ENCODE assay signal across 8 cellular contexts in genomic region chr1:67429528-67430357, GRCh38. TPM values are rescaled to one million over a fixed set of nuclear protein-coding genes. Genes with fewer than 3 reads are reported as not detected.
A peak's percentile ranks its signal among the peaks of the same experiment; 100 is the strongest.
DNase-seq lines count a peak whose midpoint lies in the region; ATAC-seq and TF ChIP-seq lines count a peak whose summit lies in the region.

No MANE protein-coding gene starts in this region.

- H3K36me3 ChIP-seq in liver (ENCODE audit: control insufficient read depth in 4 of 4, insufficient read depth in 3 of 4, low read depth in 1 of 4, low read length in 3 of 4) = peaks cover 2 to 11% (median 9%) of the 10 kb centered on the region in 4 donors

- DNase-seq in NCI-H748 (lab: John Stamatoyannopoulos, UW; ENCODE audit: unreplicated experiment) = peak; percentile 65
- DNase-seq in NCI-H748 treated with DMSO at 0.1 percent for 48 hours (lab: John Stamatoyannopoulos, UW) = no peak
- peak; percentile 8 to 21 (median 13) for DNase-seq in T-helper 17 cell
- DNase-seq in central memory CD4-positive, alpha-beta T cell = peak; percentile 10
- DNase-seq in stimulated activated CD4-positive, alpha-beta T cell treated with anti-CD3 and anti-CD28 coated beads, Interleukin-4, amount 100 ng/mL, for 1 hour = peak; percentile 42
- no peak for DNase-seq in NCI-H2196 treated with DMSO at 0.1 percent for 48 hours (lab: John Stamatoyannopoulos, UW; ENCODE audit: unreplicated experiment)

- peak overlapping the region; percentile 100 for H3K4me3 Mint-ChIP-seq in T-helper 17 cell

- peaks cover 40% of the 10 kb centered on the region for H3K4me1 Mint-ChIP-seq in T-helper 17 cell

- TF ChIP-seq CTCF in liver (IDR thresholded peaks at IDR 0.05; ENCODE audit: low read depth, low read length, missing input control) = no peak

- H3K36me3 Mint-ChIP-seq in T-helper 17 cell (ENCODE audit: low read depth) = peaks cover 16% of the 10 kb centered on the region

- H3K27me3 Mint-ChIP-seq in T-helper 17 cell = no peaks in the 10 kb centered on the region

- H3K27ac ChIP-seq in liver (ENCODE audit: low read depth in 1 of 2, low read length in 2 of 2) = peak overlapping the region; percentile 95 to 98

- peak overlapping the region; percentile 79 to 99 (median 91) for H3K4me3 ChIP-seq in liver (ENCODE audit: low read depth in 1 of 3, low read length in 3 of 3)

- H3K27me3 ChIP-seq in liver (ENCODE audit: control insufficient read depth in 4 of 4, insufficient read depth in 4 of 4, low read length in 3 of 4) = no peaks in the 10 kb centered on the region

- WGBS in liver = under 1% methylated on average over 69 of the region's 69 CpGs

- no peaks in the 10 kb centered on the region for H3K9me3 ChIP-seq in T-helper 17 cell (ENCODE audit: control insufficient read depth, low read length, poor library complexity, severe bottlenecking)
- H3K9me3 ChIP-seq in liver (ENCODE audit: control insufficient read depth in 4 of 4, low read length in 3 of 4) = no peaks in the 10 kb centered on the region

- no peak for TF ChIP-seq RAD21 in liver (IDR thresholded peaks at IDR 0.05)

- peak overlapping the region; percentile 100 for H3K27ac Mint-ChIP-seq in T-helper 17 cell

- peak; percentile 1 for ATAC-seq in HG03103 (IDR thresholded peaks at IDR 0.05; ENCODE audit: low read depth, unreplicated experiment)
- peak; percentile 7 for ATAC-seq in T-helper 17 cell

- peak overlapping the region; percentile 79 to 89 for H3K9ac ChIP-seq in liver (ENCODE audit: low read depth in 1 of 2, low read length in 2 of 2)

- H3K4me1 ChIP-seq in liver (ENCODE audit: control insufficient read depth in 4 of 4, insufficient read depth in 4 of 4, low read length in 3 of 4) = peaks cover 3 to 21% (median 7%) of the 10 kb centered on the region in 4 donors

TF ChIP-seq in liver, 16 proteins besides CTCF, POLR2A, EP300 and RAD21:
- TF ChIP-seq RXRA (IDR thresholded peaks at IDR 0.05) (no peak), NR2F2 (IDR thresholded peaks at IDR 0.05) (no peak), YY1 (IDR thresholded peaks at IDR 0.05) (no peak), SP1 (IDR thresholded peaks at IDR 0.05) (no peak)

RNA-seq across cellular contexts. Expression of gene SERBP1, which starts 0.5 kb away (rescaled TPM):
- 100 to 1,000 TPM; 129 to 131 TPM for total RNA-seq in T-helper 17 cell
- 100 to 1,000 TPM; 134 to 140 TPM for total RNA-seq in liver
- polyA plus RNA-seq in liver = 10 to 100 TPM; 66.6 to 99.1 TPM

Comparison
In these comparisons a context has a peak if more than half of its experiments do, and no peak if none do; other contexts are left out.
1. DNase-seq: peak in NCI-H748 (single experiment), T-helper 17 cell (3 of 3), central memory CD4-positive, alpha-beta T cell (single experiment) and stimulated activated CD4-positive, alpha-beta T cell treated with anti-CD3 and anti-CD28 coated beads, Interleukin-4, amount 100 ng/mL, for 1 hour (single experiment); none in NCI-H748 treated with DMSO at 0.1 percent for 48 hours (single experiment) and NCI-H2196 treated with DMSO at 0.1 percent for 48 hours (single experiment).